In genomic region chr14:95256776-95257060, GRCh38 we compare ENCODE assay signal across 16 cellular contexts.
DNase-seq lines count a peak whose midpoint lies in the region; ATAC-seq and TF ChIP-seq lines count a peak whose summit lies in the region.
"Had no signal": no experiment of that assay in that cellular context is flagged by ENCODE, and none has a peak within 500 bp of the region (broad histone marks: within the 10 kb centered on the region; RNA-seq: fewer than 3 reads in every experiment).

No MANE protein-coding gene starts in this region.

- H3K9me3 ChIP-seq in endodermal cell (ENCODE audit: control insufficient read depth, low read length) = no peaks in the 10 kb centered on the region
- no peaks in the 10 kb centered on the region for H3K9me3 ChIP-seq in neural progenitor cell (ENCODE audit: low read depth)
- H3K9me3 ChIP-seq: Peyer's patch had no signal

- no peak overlapping the region for H3K9ac ChIP-seq in endodermal cell (ENCODE audit: extremely low read depth, low read length, poor library complexity, severe bottlenecking)
- H3K9ac ChIP-seq in neural progenitor cell = no peak overlapping the region

- TF ChIP-seq CTCF in Calu3 (IDR thresholded peaks at IDR 0.05; ENCODE audit: unreplicated experiment) = no peak
- TF ChIP-seq CTCF in RWPE1 (conservative IDR thresholded peaks at IDR 0.05; ENCODE audit: low read depth) = no peak
- no peak for TF ChIP-seq CTCF in endodermal cell (conservative IDR thresholded peaks at IDR 0.05)
- TF ChIP-seq CTCF in neural progenitor cell (IDR thresholded peaks at IDR 0.05) = no peak

- peak overlapping the region; percentile 36; the same call in 1 of the 2 replicates for H3K27ac ChIP-seq in RWPE1
- H3K27ac ChIP-seq in endodermal cell (ENCODE audit: low read depth, low read length) = peak overlapping the region; percentile 49
- H3K27ac ChIP-seq in neural progenitor cell = no peak overlapping the region

- H3K27me3 ChIP-seq in endodermal cell (ENCODE audit: control insufficient read depth, insufficient read depth, low read length, poor library complexity, severe bottlenecking) (no peaks in the 10 kb centered on the region), neural progenitor cell (no peaks in the 10 kb centered on the region)
- H3K27me3 ChIP-seq: Peyer's patch had no signal

- no TSS peak for BruUV-seq in Calu3 (replicated peaks; lab: Mats Ljungman, UMichigan)

- H3K4me3 ChIP-seq in endodermal cell (ENCODE audit: low read length) (no peak overlapping the region), neural progenitor cell (no peak overlapping the region)
- H3K4me3 ChIP-seq: Peyer's patch had no signal

- H3F3A ChIP-seq in neural progenitor cell (ENCODE audit: low read depth) = peaks cover 36% of the 10 kb centered on the region

- H3K9me3 Mint-ChIP-seq in Calu3 (ENCODE audit: low read depth, unreplicated experiment) (no peaks in the 10 kb centered on the region), endodermal cell (no peaks in the 10 kb centered on the region), neural progenitor cell (no peaks in the 10 kb centered on the region)
- no peaks in the 10 kb centered on the region for H3K9me3 Mint-ChIP-seq in activated naive CD8-positive, alpha-beta T cell treated with anti-CD3 and anti-CD28 coated beads, Interleukin-2, amount 50 U/mL, for 24 hours
- H3K9me3 Mint-ChIP-seq: CD4-positive, alpha-beta memory T cell had no signal

- peaks cover 6% of the 10 kb centered on the region for H3K36me3 Mint-ChIP-seq in Calu3 (ENCODE audit: insufficient read depth, unreplicated experiment)
- no peaks in the 10 kb centered on the region for H3K36me3 Mint-ChIP-seq in endodermal cell (ENCODE audit: low read depth)
- no peaks in the 10 kb centered on the region for H3K36me3 Mint-ChIP-seq in neural progenitor cell
- no peaks in the 10 kb centered on the region for H3K36me3 Mint-ChIP-seq in activated naive CD8-positive, alpha-beta T cell treated with anti-CD3 and anti-CD28 coated beads, Interleukin-2, amount 50 U/mL, for 24 hours (ENCODE audit: low read depth)
- H3K36me3 Mint-ChIP-seq: CD4-positive, alpha-beta memory T cell had no signal

- peak overlapping the region; percentile 72 for H3K4me2 ChIP-seq in neural progenitor cell

- intact Hi-C loops in Calu3 (cut with micrococcal nuclease; ENCODE audit: unreplicated experiment) = no loop called here

- H3K79me2 ChIP-seq in neural progenitor cell (ENCODE audit: low read depth) = no peaks in the 10 kb centered on the region

- POLR2A ChIA-PET in RWPE1 (lab: Yijun Ruan, JAX; ENCODE audit: low non-redundant PET) = no interaction called here

- DNase-seq in Calu3 (no peak), RWPE1 (ENCODE audit: low spot score) (no peak), endodermal cell (peak; percentile 51), neural progenitor cell (ENCODE audit: low spot score) (no peak), EL (no peak)
- DNase-seq in activated naive CD8-positive, alpha-beta T cell treated with anti-CD3 and anti-CD28 coated beads, Interleukin-2, amount 50 U/mL, for 24 hours = no peak
- no peak for DNase-seq in effector CD4-positive, alpha-beta T cell
- DNase-seq: CD4-positive, alpha-beta memory T cell; GOT3; KBM-7; NCI-H1048; NCI-H446 treated with DMSO at 0.1 percent for 48 hours; Peyer's patch; SHP77 treated with DMSO at 0.1 percent for 48 hours had no signal

- H3K27ac Mint-ChIP-seq in Calu3 (ENCODE audit: unreplicated experiment) (peak overlapping the region; percentile 80), endodermal cell (no peak overlapping the region), neural progenitor cell (peak overlapping the region; percentile 1)
- H3K27ac Mint-ChIP-seq in activated naive CD8-positive, alpha-beta T cell treated with anti-CD3 and anti-CD28 coated beads, Interleukin-2, amount 50 U/mL, for 24 hours = no peak overlapping the region
- H3K27ac Mint-ChIP-seq: B cell; CD4-positive, alpha-beta memory T cell had no signal

- CTCF ChIA-PET in Calu3 (lab: Charles Lee) = interaction anchor here (0.6 kb wide), 1 partner anchor 823 kb away, joined by 4 read pairs; no protein-coding TSS in a partner anchor
- CTCF ChIA-PET in RWPE1 (lab: Yijun Ruan, JAX) = no interaction called here

- 95 to 100% methylated on average over 3 of the region's 3 CpGs for WGBS in endodermal cell (ENCODE audit: insufficient coverage in 1 of 2, insufficient read length in 1 of 2), 2 experiments

- H4K20me1 ChIP-seq in neural progenitor cell (ENCODE audit: low read depth) = peaks cover 18% of the 10 kb centered on the region

- H3K27me3 Mint-ChIP-seq in Calu3 (ENCODE audit: unreplicated experiment) (no peaks in the 10 kb centered on the region), endodermal cell (ENCODE audit: insufficient read depth) (no peaks in the 10 kb centered on the region), neural progenitor cell (ENCODE audit: insufficient read depth, low read depth) (peaks cover 10% of the 10 kb centered on the region)
- H3K27me3 Mint-ChIP-seq in activated naive CD8-positive, alpha-beta T cell treated with anti-CD3 and anti-CD28 coated beads, Interleukin-2, amount 50 U/mL, for 24 hours = no peaks in the 10 kb centered on the region
- H3K27me3 Mint-ChIP-seq: B cell had no signal

- H3K4me3 Mint-ChIP-seq in Calu3 (ENCODE audit: low read depth, unreplicated experiment) (no peak overlapping the region), endodermal cell (no peak overlapping the region), neural progenitor cell (peak overlapping the region; percentile 62)
- no peak overlapping the region for H3K4me3 Mint-ChIP-seq in activated naive CD8-positive, alpha-beta T cell treated with anti-CD3 and anti-CD28 coated beads, Interleukin-2, amount 50 U/mL, for 24 hours
- H3K4me3 Mint-ChIP-seq: B cell; CD4-positive, alpha-beta memory T cell had no signal

- H3K4me1 ChIP-seq in endodermal cell (ENCODE audit: control insufficient read depth, insufficient read depth, low read length) = peaks cover 12% of the 10 kb centered on the region
- H3K4me1 ChIP-seq in neural progenitor cell = peaks cover 39% of the 10 kb centered on the region

- ATAC-seq in activated naive CD8-positive, alpha-beta T cell treated with anti-CD3 and anti-CD28 coated beads, Interleukin-2, amount 50 U/mL, for 24 hours = no peak
- no peak for ATAC-seq in GM19351 (IDR thresholded peaks at IDR 0.05; ENCODE audit: unreplicated experiment)

- H3K4me1 Mint-ChIP-seq in Calu3 (ENCODE audit: low read depth, unreplicated experiment) = peaks cover 18% of the 10 kb centered on the region
- peaks cover 32% of the 10 kb centered on the region for H3K4me1 Mint-ChIP-seq in endodermal cell
- peaks cover 54% of the 10 kb centered on the region for H3K4me1 Mint-ChIP-seq in neural progenitor cell
- peaks cover 10% of the 10 kb centered on the region for H3K4me1 Mint-ChIP-seq in activated naive CD8-positive, alpha-beta T cell treated with anti-CD3 and anti-CD28 coated beads, Interleukin-2, amount 50 U/mL, for 24 hours
- H3K4me1 Mint-ChIP-seq: CD4-positive, alpha-beta memory T cell had no signal

- no peak overlapping the region for H2AFZ ChIP-seq in neural progenitor cell (replicated peaks)

- H3K36me3 ChIP-seq in endodermal cell (ENCODE audit: control insufficient read depth, insufficient read depth, low read length) = no peaks in the 10 kb centered on the region
- no peaks in the 10 kb centered on the region for H3K36me3 ChIP-seq in neural progenitor cell
- H3K36me3 ChIP-seq: Peyer's patch had no signal

Comparison
In these comparisons a context has a peak if more than half of its experiments do, and no peak if none do; other contexts are left out.
1. H3K27ac Mint-ChIP-seq: peak in Calu3 (single experiment) and neural progenitor cell (single experiment); none in endodermal cell (single experiment) and activated naive CD8-positive, alpha-beta T cell treated with anti-CD3 and anti-CD28 coated beads, Interleukin-2, amount 50 U/mL, for 24 hours (single experiment).